24 cellular contexts compared by ENCODE assay signal in genomic region chr18:29361843-29362242, GRCh38.
DNase-seq lines count a peak whose midpoint lies in the region; ATAC-seq, FAIRE-seq and TF ChIP-seq lines count a peak whose summit lies in the region.
"Had no signal": no experiment of that assay in that cellular context is flagged by ENCODE, and none has a peak within 500 bp of the region (broad histone marks: within the 10 kb centered on the region; RNA-seq: fewer than 3 reads in every experiment).

No MANE protein-coding gene starts in this region.

- peaks cover 17% of the 10 kb centered on the region for H3K9me3 Mint-ChIP-seq in activated CD8-positive, alpha-beta T cell treated with anti-CD3 and anti-CD28 coated beads for 36 hours

- TF ChIP-seq POLR2A in H54 (IDR thresholded peaks at IDR 0.05; ENCODE audit: low read depth, low read length) (no peak), heart left ventricle (IDR thresholded peaks at IDR 0.05) (no peak)

- H3K36me3 Mint-ChIP-seq in activated CD8-positive, alpha-beta T cell treated with anti-CD3 and anti-CD28 coated beads for 36 hours (ENCODE audit: low read depth), result no peaks in the 10 kb centered on the region
- H3K36me3 Mint-ChIP-seq: activated CD4-positive, alpha-beta memory T cell treated with anti-CD3 and anti-CD28 coated beads for 36 hours; stimulated activated memory B cell treated with anti-CD40 and anti-IgM and Interleukin-4, amounts not matched to agents 10 μg/mL and 1 μg/mL and 100 μg/mL, for 72 hours had no signal

- no peak overlapping the region for H3K4me3 Mint-ChIP-seq in activated CD8-positive, alpha-beta T cell treated with anti-CD3 and anti-CD28 coated beads for 36 hours
- H3K4me3 Mint-ChIP-seq: activated CD4-positive, alpha-beta memory T cell treated with anti-CD3 and anti-CD28 coated beads for 36 hours; activated T-cell treated with anti-CD3 and anti-CD28 coated beads, Interleukin-2, amount 50 U/mL, for 4 hours; CD4-positive, alpha-beta T cell; stimulated activated memory B cell treated with anti-CD40 and anti-IgM and Interleukin-4, amounts not matched to agents 10 μg/mL and 1 μg/mL and 100 μg/mL, for 72 hours had no signal

- H3K27me3 Mint-ChIP-seq in activated CD8-positive, alpha-beta T cell treated with anti-CD3 and anti-CD28 coated beads for 36 hours, result no peaks in the 10 kb centered on the region
- H3K27me3 Mint-ChIP-seq: activated CD4-positive, alpha-beta memory T cell treated with anti-CD3 and anti-CD28 coated beads for 36 hours; CD4-positive, alpha-beta T cell; stimulated activated memory B cell treated with anti-CD40 and anti-IgM and Interleukin-4, amounts not matched to agents 10 μg/mL and 1 μg/mL and 100 μg/mL, for 72 hours had no signal

- H3K4me3 ChIP-seq in BE2C (ENCODE audit: low read depth, low read length), result no peak overlapping the region
- peak overlapping the region; percentile 49 for H3K4me3 ChIP-seq in HUES6 (ENCODE audit: low read depth, low read length)
- H3K4me3 ChIP-seq in heart left ventricle, result no peak overlapping the region
- H3K4me3 ChIP-seq: A549, HAP-1 had no signal

- ATAC-seq in HG03432 (IDR thresholded peaks at IDR 0.05; ENCODE audit: unreplicated experiment), result no peak
- no peak for ATAC-seq in heart left ventricle
- no peak for ATAC-seq in activated CD8-positive, alpha-beta T cell treated with anti-CD3 and anti-CD28 coated beads for 36 hours
- ATAC-seq: A549; activated naive CD4-positive, alpha-beta T cell treated with anti-CD3 and anti-CD28 coated beads, Interleukin-2, amount 50 U/mL, for 72 hours; activated T-cell treated with anti-CD3 and anti-CD28 coated beads, Interleukin-2, amount 50 U/mL, for 4 hours; stimulated activated memory B cell treated with anti-CD40 and anti-IgM and Interleukin-4, amounts not matched to agents 10 μg/mL and 1 μg/mL and 100 μg/mL, for 72 hours had no signal

- no peaks in the 10 kb centered on the region for H3K27me3 ChIP-seq in BE2C
- no peaks in the 10 kb centered on the region for H3K27me3 ChIP-seq in HUES6 (ENCODE audit: control insufficient read depth, insufficient read depth, low read length)
- H3K27me3 ChIP-seq in heart left ventricle, result no peaks in the 10 kb centered on the region
- H3K27me3 ChIP-seq: neutrophil had no signal

- intact Hi-C loops in heart left ventricle (cut with DNase I), result no loop called here
- intact Hi-C loops in activated CD8-positive, alpha-beta T cell treated with anti-CD3 and anti-CD28 coated beads for 36 hours (cut with micrococcal nuclease), result no loop called here

- H3K36me3 ChIP-seq in BE2C (no peaks in the 10 kb centered on the region), HUES6 (ENCODE audit: control insufficient read depth, insufficient read depth, low read length) (no peaks in the 10 kb centered on the region), heart left ventricle (no peaks in the 10 kb centered on the region)
- H3K36me3 ChIP-seq: HAP-1, neutrophil had no signal

- 84 to 91% (median 88%) methylated on average over 15 of the region's 15 CpGs for WGBS in heart left ventricle, 4 donors

- no peak overlapping the region for H3K27ac ChIP-seq in HUES6 (ENCODE audit: low read depth, low read length)
- no peak overlapping the region for H3K27ac ChIP-seq in heart left ventricle
- H3K27ac ChIP-seq: A549, neutrophil, RWPE1 had no signal

- H3K9me3 ChIP-seq in BE2C (no peaks in the 10 kb centered on the region), HUES6 (ENCODE audit: control insufficient read depth, insufficient read depth, low read depth, low read length) (no peaks in the 10 kb centered on the region), heart left ventricle (no peaks in the 10 kb centered on the region)
- H3K9me3 ChIP-seq: A549, HAP-1, neutrophil had no signal

- TF ChIP-seq CTCF in BE2C (IDR thresholded peaks at IDR 0.05; ENCODE audit: low read depth, low read length), result no peak
- no peak for TF ChIP-seq CTCF in heart left ventricle (IDR thresholded peaks at IDR 0.05)
- TF ChIP-seq CTCF in activated CD8-positive, alpha-beta T cell treated with anti-CD3 and anti-CD28 coated beads for 36 hours (IDR thresholded peaks at IDR 0.05), result no peak

- H3K9ac ChIP-seq in HUES6 (ENCODE audit: low read length), result no peak overlapping the region

- CTCF ChIA-PET in activated CD8-positive, alpha-beta T cell treated with anti-CD3 and anti-CD28 coated beads for 36 hours (lab: Charles Lee), result no interaction called here

- H3K4me1 ChIP-seq in BE2C (no peaks in the 10 kb centered on the region), HUES6 (ENCODE audit: control insufficient read depth, insufficient read depth, low read length) (peaks cover 13% of the 10 kb centered on the region), heart left ventricle (no peaks in the 10 kb centered on the region)
- H3K4me1 ChIP-seq: A549, HAP-1 had no signal

- H3K4me1 Mint-ChIP-seq in activated CD8-positive, alpha-beta T cell treated with anti-CD3 and anti-CD28 coated beads for 36 hours (ENCODE audit: low read depth), result no peaks in the 10 kb centered on the region
- H3K4me1 Mint-ChIP-seq: stimulated activated memory B cell treated with anti-CD40 and anti-IgM and Interleukin-4, amounts not matched to agents 10 μg/mL and 1 μg/mL and 100 μg/mL, for 72 hours had no signal

- DNase-seq in BE2C, result peak; percentile 13
- peak; percentile 7 for DNase-seq in UCSD-AML1 (lab: John Stamatoyannopoulos, UW; ENCODE audit: unreplicated experiment)
- peak; percentile 69 for DNase-seq in islet precursor cell
- no peak for DNase-seq in H54 (ENCODE audit: insufficient read length, low spot score)
- no peak for DNase-seq in heart left ventricle
- no peak for DNase-seq in activated CD8-positive, alpha-beta T cell treated with anti-CD3 and anti-CD28 coated beads for 36 hours
- DNase-seq: activated CD4-positive, alpha-beta memory T cell treated with anti-CD3 and anti-CD28 coated beads for 36 hours; activated T-cell treated with anti-CD3 and anti-CD28 coated beads, Interleukin-2, amount 50 U/mL, for 4 hours; CD4-positive, alpha-beta T cell; DMS79 treated with DMSO at 0.1 percent for 48 hours; NCI-H1436; NCI-H2227 treated with DMSO at 0.1 percent for 48 hours; retina; stimulated activated CD4-positive, alpha-beta T cell treated with anti-CD3 and anti-CD28 coated beads, Interleukin-15, amount 100 ng/mL, for 24 hours had no signal

- FAIRE-seq in H54 (lab: Jason Lieb, UNC), result no peak
- FAIRE-seq: A549, colon, endometrium had no signal

- no peak overlapping the region for H3K27ac Mint-ChIP-seq in activated CD8-positive, alpha-beta T cell treated with anti-CD3 and anti-CD28 coated beads for 36 hours
- H3K27ac Mint-ChIP-seq: activated CD4-positive, alpha-beta memory T cell treated with anti-CD3 and anti-CD28 coated beads for 36 hours; activated naive CD4-positive, alpha-beta T cell treated with anti-CD3 and anti-CD28 coated beads, Interleukin-2, amount 50 U/mL, for 72 hours; CD4-positive, alpha-beta T cell; stimulated activated memory B cell treated with anti-CD40 and anti-IgM and Interleukin-4, amounts not matched to agents 10 μg/mL and 1 μg/mL and 100 μg/mL, for 72 hours had no signal

- POLR2A ChIA-PET in activated CD8-positive, alpha-beta T cell treated with anti-CD3 and anti-CD28 coated beads for 36 hours (lab: Charles Lee), result no interaction called here

Comparison
In these comparisons a context has a peak if more than half of its experiments do, and no peak if none do; other contexts are left out.
1. DNase-seq: peak in BE2C (single experiment), UCSD-AML1 (single experiment) and islet precursor cell (single experiment); none in H54 (single experiment), heart left ventricle (0 of 5) and activated CD8-positive, alpha-beta T cell treated with anti-CD3 and anti-CD28 coated beads for 36 hours (single experiment).